Comparison of ENCODE assay signal across 1 cellular context in genomic region chr4:165838575-165838974, GRCh38.
TF ChIP-seq lines count a peak whose summit lies in the region.

No MANE protein-coding gene starts in this region.

TF ChIP-seq in HepG2, 621 proteins besides CTCF, POLR2A, EP300 and RAD21:
- TF ChIP-seq, protein P1, sequence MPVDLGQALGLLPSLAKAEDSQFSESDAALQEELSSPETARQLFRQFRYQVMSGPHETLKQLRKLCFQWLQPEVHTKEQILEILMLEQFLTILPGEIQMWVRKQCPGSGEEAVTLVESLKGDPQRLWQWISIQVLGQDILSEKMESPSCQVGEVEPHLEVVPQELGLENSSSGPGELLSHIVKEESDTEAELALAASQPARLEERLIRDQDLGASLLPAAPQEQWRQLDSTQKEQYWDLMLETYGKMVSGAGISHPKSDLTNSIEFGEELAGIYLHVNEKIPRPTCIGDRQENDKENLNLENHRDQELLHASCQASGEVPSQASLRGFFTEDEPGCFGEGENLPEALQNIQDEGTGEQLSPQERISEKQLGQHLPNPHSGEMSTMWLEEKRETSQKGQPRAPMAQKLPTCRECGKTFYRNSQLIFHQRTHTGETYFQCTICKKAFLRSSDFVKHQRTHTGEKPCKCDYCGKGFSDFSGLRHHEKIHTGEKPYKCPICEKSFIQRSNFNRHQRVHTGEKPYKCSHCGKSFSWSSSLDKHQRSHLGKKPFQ (CRISPR knock-in tag; IDR thresholded peaks at IDR 0.05; ENCODE audit: insufficient replicate concordance): no peak
- TF ChIP-seq, protein P2, sequence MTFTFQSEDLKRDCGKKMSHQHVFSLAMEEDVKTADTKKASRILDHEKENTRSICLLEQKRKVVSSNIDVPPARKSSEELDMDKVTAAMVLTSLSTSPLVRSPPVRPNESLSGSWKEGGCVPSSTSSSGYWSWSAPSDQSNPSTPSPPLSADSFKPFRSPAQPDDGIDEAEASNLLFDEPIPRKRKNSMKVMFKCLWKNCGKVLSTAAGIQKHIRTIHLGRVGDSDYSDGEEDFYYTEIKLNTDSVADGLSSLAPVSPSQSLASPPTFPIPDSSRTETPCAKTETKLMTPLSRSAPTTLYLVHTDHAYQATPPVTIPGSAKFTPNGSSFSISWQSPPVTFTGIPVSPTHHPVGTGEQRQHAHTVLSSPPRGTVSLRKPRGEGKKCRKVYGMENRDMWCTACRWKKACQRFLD (CRISPR knock-in tag; IDR thresholded peaks at IDR 0.05; ENCODE audit: borderline replicate concordance): no peak
- no peak for TF ChIP-seq IRF9 (CRISPR knock-in tag; IDR thresholded peaks at IDR 0.05; ENCODE audit: borderline replicate concordance)
- no peak for TF ChIP-seq ZNF589 (CRISPR knock-in tag; conservative IDR thresholded peaks at IDR 0.05)
- TF ChIP-seq FOSL2 (CRISPR knock-in tag; IDR thresholded peaks at IDR 0.05): no peak
- no peak for TF ChIP-seq CSRNP2 (CRISPR knock-in tag; conservative IDR thresholded peaks at IDR 0.05; ENCODE audit: low read depth)
- no peak for TF ChIP-seq ZMYM4 (CRISPR knock-in tag; IDR thresholded peaks at IDR 0.05)
- no peak for TF ChIP-seq PCBP2 (optimal IDR thresholded peaks at IDR 0.05; ENCODE audit: low read depth, low read length, poor library complexity, severe bottlenecking)
- no peak for TF ChIP-seq RAD51 (IDR thresholded peaks at IDR 0.05; ENCODE audit: borderline replicate concordance)
- TF ChIP-seq RBFOX2 (IDR thresholded peaks at IDR 0.05; ENCODE audit: low read depth, low read length): no peak
- TF ChIP-seq HNRNPH1 (optimal IDR thresholded peaks at IDR 0.05; ENCODE audit: low read depth, low read length): no peak
- TF ChIP-seq POLR2G (IDR thresholded peaks at IDR 0.05; ENCODE audit: low read depth, low read length): no peak
- TF ChIP-seq PAWR (CRISPR knock-in tag; IDR thresholded peaks at IDR 0.05; ENCODE audit: borderline replicate concordance): no peak
- TF ChIP-seq, protein P3, sequence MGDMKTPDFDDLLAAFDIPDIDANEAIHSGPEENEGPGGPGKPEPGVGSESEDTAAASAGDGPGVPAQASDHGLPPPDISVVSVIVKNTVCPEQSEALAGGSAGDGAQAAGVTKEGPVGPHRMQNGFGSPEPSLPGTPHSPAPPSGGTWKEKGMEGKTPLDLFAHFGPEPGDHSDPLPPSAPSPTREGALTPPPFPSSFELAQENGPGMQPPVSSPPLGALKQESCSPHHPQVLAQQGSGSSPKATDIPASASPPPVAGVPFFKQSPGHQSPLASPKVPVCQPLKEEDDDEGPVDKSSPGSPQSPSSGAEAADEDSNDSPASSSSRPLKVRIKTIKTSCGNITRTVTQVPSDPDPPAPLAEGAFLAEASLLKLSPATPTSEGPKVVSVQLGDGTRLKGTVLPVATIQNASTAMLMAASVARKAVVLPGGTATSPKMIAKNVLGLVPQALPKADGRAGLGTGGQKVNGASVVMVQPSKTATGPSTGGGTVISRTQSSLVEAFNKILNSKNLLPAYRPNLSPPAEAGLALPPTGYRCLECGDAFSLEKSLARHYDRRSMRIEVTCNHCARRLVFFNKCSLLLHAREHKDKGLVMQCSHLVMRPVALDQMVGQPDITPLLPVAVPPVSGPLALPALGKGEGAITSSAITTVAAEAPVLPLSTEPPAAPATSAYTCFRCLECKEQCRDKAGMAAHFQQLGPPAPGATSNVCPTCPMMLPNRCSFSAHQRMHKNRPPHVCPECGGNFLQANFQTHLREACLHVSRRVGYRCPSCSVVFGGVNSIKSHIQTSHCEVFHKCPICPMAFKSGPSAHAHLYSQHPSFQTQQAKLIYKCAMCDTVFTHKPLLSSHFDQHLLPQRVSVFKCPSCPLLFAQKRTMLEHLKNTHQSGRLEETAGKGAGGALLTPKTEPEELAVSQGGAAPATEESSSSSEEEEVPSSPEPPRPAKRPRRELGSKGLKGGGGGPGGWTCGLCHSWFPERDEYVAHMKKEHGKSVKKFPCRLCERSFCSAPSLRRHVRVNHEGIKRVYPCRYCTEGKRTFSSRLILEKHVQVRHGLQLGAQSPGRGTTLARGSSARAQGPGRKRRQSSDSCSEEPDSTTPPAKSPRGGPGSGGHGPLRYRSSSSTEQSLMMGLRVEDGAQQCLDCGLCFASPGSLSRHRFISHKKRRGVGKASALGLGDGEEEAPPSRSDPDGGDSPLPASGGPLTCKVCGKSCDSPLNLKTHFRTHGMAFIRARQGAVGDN (CRISPR knock-in tag; IDR thresholded peaks at IDR 0.05): no peak
- TF ChIP-seq, protein P4, sequence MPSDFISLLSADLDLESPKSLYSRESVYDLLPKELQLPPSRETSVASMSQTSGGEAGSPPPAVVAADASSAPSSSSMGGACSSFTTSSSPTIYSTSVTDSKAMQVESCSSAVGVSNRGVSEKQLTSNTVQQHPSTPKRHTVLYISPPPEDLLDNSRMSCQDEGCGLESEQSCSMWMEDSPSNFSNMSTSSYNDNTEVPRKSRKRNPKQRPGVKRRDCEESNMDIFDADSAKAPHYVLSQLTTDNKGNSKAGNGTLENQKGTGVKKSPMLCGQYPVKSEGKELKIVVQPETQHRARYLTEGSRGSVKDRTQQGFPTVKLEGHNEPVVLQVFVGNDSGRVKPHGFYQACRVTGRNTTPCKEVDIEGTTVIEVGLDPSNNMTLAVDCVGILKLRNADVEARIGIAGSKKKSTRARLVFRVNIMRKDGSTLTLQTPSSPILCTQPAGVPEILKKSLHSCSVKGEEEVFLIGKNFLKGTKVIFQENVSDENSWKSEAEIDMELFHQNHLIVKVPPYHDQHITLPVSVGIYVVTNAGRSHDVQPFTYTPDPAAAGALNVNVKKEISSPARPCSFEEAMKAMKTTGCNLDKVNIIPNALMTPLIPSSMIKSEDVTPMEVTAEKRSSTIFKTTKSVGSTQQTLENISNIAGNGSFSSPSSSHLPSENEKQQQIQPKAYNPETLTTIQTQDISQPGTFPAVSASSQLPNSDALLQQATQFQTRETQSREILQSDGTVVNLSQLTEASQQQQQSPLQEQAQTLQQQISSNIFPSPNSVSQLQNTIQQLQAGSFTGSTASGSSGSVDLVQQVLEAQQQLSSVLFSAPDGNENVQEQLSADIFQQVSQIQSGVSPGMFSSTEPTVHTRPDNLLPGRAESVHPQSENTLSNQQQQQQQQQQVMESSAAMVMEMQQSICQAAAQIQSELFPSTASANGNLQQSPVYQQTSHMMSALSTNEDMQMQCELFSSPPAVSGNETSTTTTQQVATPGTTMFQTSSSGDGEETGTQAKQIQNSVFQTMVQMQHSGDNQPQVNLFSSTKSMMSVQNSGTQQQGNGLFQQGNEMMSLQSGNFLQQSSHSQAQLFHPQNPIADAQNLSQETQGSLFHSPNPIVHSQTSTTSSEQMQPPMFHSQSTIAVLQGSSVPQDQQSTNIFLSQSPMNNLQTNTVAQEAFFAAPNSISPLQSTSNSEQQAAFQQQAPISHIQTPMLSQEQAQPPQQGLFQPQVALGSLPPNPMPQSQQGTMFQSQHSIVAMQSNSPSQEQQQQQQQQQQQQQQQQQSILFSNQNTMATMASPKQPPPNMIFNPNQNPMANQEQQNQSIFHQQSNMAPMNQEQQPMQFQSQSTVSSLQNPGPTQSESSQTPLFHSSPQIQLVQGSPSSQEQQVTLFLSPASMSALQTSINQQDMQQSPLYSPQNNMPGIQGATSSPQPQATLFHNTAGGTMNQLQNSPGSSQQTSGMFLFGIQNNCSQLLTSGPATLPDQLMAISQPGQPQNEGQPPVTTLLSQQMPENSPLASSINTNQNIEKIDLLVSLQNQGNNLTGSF (CRISPR knock-in tag; IDR thresholded peaks at IDR 0.05): no peak
- no peak for TF ChIP-seq ZNF432 (CRISPR knock-in tag; IDR thresholded peaks at IDR 0.05; ENCODE audit: borderline replicate concordance)
TF ChIP-seq in HepG2: peak in this region for 0.
